In genomic region chr13:113526466-113527220, GRCh38 we compare ENCODE assay signal across 15 cellular contexts. TPM values are rescaled to one million over a fixed set of nuclear protein-coding genes. Genes with fewer than 3 reads are reported as not detected.
DNase-seq lines count a peak whose midpoint lies in the region; ATAC-seq and TF ChIP-seq lines count a peak whose summit lies in the region.
"Had no signal": no experiment of that assay in that cellular context is flagged by ENCODE, and none has a peak within 500 bp of the region (broad histone marks: within the 10 kb centered on the region; RNA-seq: fewer than 3 reads in every experiment).

No MANE protein-coding gene starts in this region.

- H3K36me3 Mint-ChIP-seq in Caco-2 (ENCODE audit: insufficient read depth, unreplicated experiment), result peaks cover 74% of the 10 kb centered on the region

- intact Hi-C loops in Caco-2 (cut with micrococcal nuclease; ENCODE audit: unreplicated experiment) (no loop called here), mucosa of descending colon (cut with DNase I, micrococcal nuclease) (no loop called here)

- no peaks in the 10 kb centered on the region for H3K27me3 ChIP-seq in Caco-2 (replicated peaks; ENCODE audit: control insufficient read depth, insufficient read depth, low read length)
- H3K27me3 ChIP-seq: esophagus muscularis mucosa, testis had no signal

- no peaks in the 10 kb centered on the region for H3K9me3 Mint-ChIP-seq in Caco-2 (ENCODE audit: unreplicated experiment)
- H3K9me3 Mint-ChIP-seq: naive B cell had no signal

- H3K27me3 Mint-ChIP-seq in Caco-2 (ENCODE audit: insufficient read depth, unreplicated experiment), result no peaks in the 10 kb centered on the region
- H3K27me3 Mint-ChIP-seq: naive B cell had no signal

- H3K4me3 ChIP-seq in Caco-2 (ENCODE audit: low read depth, low read length), result no peak overlapping the region
- no peak overlapping the region for H3K4me3 ChIP-seq in mucosa of descending colon
- H3K4me3 ChIP-seq: esophagus muscularis mucosa, lung, testis had no signal

- POLR2A ChIA-PET in Caco-2 (lab: Charles Lee), result no interaction called here

- H3K4me1 ChIP-seq in Caco-2 (peaks cover 9% of the 10 kb centered on the region), mucosa of descending colon (ENCODE audit: low read depth) (no peaks in the 10 kb centered on the region)

- peaks cover 15% of the 10 kb centered on the region for H3K4me1 Mint-ChIP-seq in Caco-2 (ENCODE audit: low read depth, unreplicated experiment)

- H3K36me3 ChIP-seq in Caco-2 (ENCODE audit: control insufficient read depth, insufficient read depth, low read length) (peaks cover 2% of the 10 kb centered on the region), mucosa of descending colon (ENCODE audit: low read depth) (no peaks in the 10 kb centered on the region)

- peak; percentile 77 for ATAC-seq in mucosa of descending colon
- no peak for ATAC-seq in HG03442 (IDR thresholded peaks at IDR 0.05; ENCODE audit: unreplicated experiment)
- no peak for ATAC-seq in HG03045 (IDR thresholded peaks at IDR 0.05; ENCODE audit: unreplicated experiment)

- TF ChIP-seq CTCF in Caco-2 (IDR thresholded peaks at IDR 0.05; ENCODE audit: insufficient read depth in 1 of 2, low read depth in 1 of 2, low read length in 1 of 2, severe bottlenecking in 1 of 2, unreplicated experiment in 1 of 2) (no peak), mucosa of descending colon (IDR thresholded peaks at IDR 0.05) (no peak)

- H3K27ac Mint-ChIP-seq in Caco-2 (ENCODE audit: unreplicated experiment), result peak overlapping the region; percentile 6

- H3K9me3 ChIP-seq in Caco-2 (no peaks in the 10 kb centered on the region), mucosa of descending colon (no peaks in the 10 kb centered on the region)
- H3K9me3 ChIP-seq: esophagus muscularis mucosa, testis had no signal

- H3K4me3 Mint-ChIP-seq in Caco-2 (ENCODE audit: unreplicated experiment), result no peak overlapping the region
- H3K4me3 Mint-ChIP-seq: naive B cell had no signal

- CTCF ChIA-PET in Caco-2 (lab: Charles Lee), result no interaction called here

- DNase-seq in Caco-2 (no peak), HT-29 (ENCODE audit: low spot score) (peak; percentile 8), NCI-H748 (lab: John Stamatoyannopoulos, UW; ENCODE audit: unreplicated experiment) (peak; percentile 95), mucosa of descending colon (peak in 1 of 3 donors; percentile 16), NCI-H1048 (lab: John Stamatoyannopoulos, UW) (no peak), retina (no peak)
- DNase-seq: activated CD4-positive, alpha-beta T cell treated with anti-CD3 and anti-CD28 coated beads, Interleukin-2, amount 50 U/mL, for 48 hours; KBM-7; naive B cell; NCI-H1105; testis had no signal

- no TSS peak for BruUV-seq in Caco-2 (replicated peaks; lab: Mats Ljungman, UMichigan)

RNA-seq across cellular contexts. Expression of gene DCUN1D2, which starts 36.1 kb away (rescaled TPM):
- total RNA-seq in Caco-2 (2022), result 59.4 and 59.9 TPM in 2 replicates
- 17.1 and 22.0 TPM in 2 replicates for total RNA-seq in HT-29 (2014; rRNA removed; shearing (Covaris generic))
- 10 to 100 TPM; 17.7 to 32.4 (median 22.6) TPM for total RNA-seq in mucosa of descending colon

RNA-seq across cellular contexts. Expression of gene TFDP1, which starts 57.9 kb away (rescaled TPM):
- total RNA-seq in Caco-2 (2022) (136 and 140 TPM in 2 replicates), mucosa of descending colon (10 to 100 TPM; 52.7 to 66.4 (median 54.3) TPM)
- 164 and 177 TPM in 2 replicates for total RNA-seq in HT-29 (2014; rRNA removed; shearing (Covaris generic))

Comparison
In these comparisons a context has a peak if more than half of its experiments do, and no peak if none do; other contexts are left out.
1. DNase-seq: peak in HT-29 (single experiment) and NCI-H748 (single experiment); none in Caco-2 (0 of 2), NCI-H1048 (single experiment) and retina (single experiment).